In the genomic region with DNA sequence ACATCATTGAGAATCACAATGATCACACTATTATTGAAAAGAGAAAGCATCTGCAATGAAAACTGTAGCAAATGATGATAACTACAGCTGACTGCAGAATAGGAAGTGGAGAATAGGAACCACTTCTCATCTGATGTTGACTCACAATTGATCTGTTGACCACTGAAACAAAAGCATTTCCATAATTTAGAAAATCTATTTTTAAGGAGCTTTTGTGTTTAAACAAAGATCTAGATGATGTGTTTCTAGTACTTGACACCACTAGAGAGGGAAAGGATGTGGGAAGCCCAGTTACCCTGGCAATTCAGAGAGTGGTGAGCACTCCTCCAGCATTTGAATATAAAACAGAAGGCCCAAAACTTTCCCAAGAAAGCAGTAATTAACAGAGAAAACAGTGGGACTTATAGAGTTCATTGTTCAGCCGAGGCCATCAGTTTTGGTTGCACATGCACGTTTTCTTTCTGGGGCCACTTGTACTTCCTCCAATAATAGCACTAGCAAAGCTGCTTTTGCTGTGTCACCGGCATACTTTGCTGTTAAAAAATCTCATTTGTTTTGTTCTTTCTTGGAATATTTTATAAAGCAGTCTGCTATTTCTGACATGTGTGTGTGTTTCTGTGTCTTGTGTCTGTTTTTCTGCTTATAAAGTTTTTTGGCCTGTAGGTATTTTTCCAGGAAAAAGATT, we compare ENCODE assay signal across 10 cellular contexts.
DNase-seq lines count a peak whose midpoint lies in the region; ATAC-seq and TF ChIP-seq lines count a peak whose summit lies in the region.
"Had no signal": no experiment of that assay in that cellular context is flagged by ENCODE, and none has a peak within 500 bp of the region (broad histone marks: within the 10 kb centered on the region; RNA-seq: fewer than 3 reads in every experiment).

No MANE protein-coding gene starts in this region.

- H3K36me3 Mint-ChIP-seq in HFFc6 (ENCODE audit: low read depth): peaks cover 12% of the 10 kb centered on the region
- peaks cover 7% of the 10 kb centered on the region for H3K36me3 Mint-ChIP-seq in natural killer cell treated with Interleukin-12 subunit alpha and Interleukin-12 subunit beta and Interleukin-15 and Interleukin-18, amount 100 ng/mL, for 72 hours

- TF ChIP-seq POLR2A in NB4 (IDR thresholded peaks at IDR 0.05; ENCODE audit: extremely low read depth, insufficient read length): no peak

- no peak overlapping the region for H3K4me3 ChIP-seq in NB4 (ENCODE audit: low read depth, low read length)

- H3K4me1 Mint-ChIP-seq in HFFc6 (ENCODE audit: low read depth): peaks cover 22% of the 10 kb centered on the region; the same call in 1 of the 2 replicates
- H3K4me1 Mint-ChIP-seq in natural killer cell treated with Interleukin-12 subunit alpha and Interleukin-12 subunit beta and Interleukin-15 and Interleukin-18, amount 100 ng/mL, for 72 hours (ENCODE audit: low read depth in 2 of 2): peaks cover 0 to 2% of the 10 kb centered on the region in 2 donors

- peak overlapping the region; percentile 74 for H3K27ac Mint-ChIP-seq in HFFc6
- H3K27ac Mint-ChIP-seq in natural killer cell treated with Interleukin-12 subunit alpha and Interleukin-12 subunit beta and Interleukin-15 and Interleukin-18, amount 100 ng/mL, for 72 hours: no peak overlapping the region
- H3K27ac Mint-ChIP-seq: endodermal cell had no signal

- peak; percentile 81 for ATAC-seq in GM18858 (IDR thresholded peaks at IDR 0.05; ENCODE audit: unreplicated experiment)
- ATAC-seq in natural killer cell treated with Interleukin-12 subunit alpha and Interleukin-12 subunit beta and Interleukin-15 and Interleukin-18, amount 100 ng/mL, for 72 hours: no peak

- DNase-seq in HFFc6 (no peak), NB4 (ENCODE audit: low read depth) (peak; percentile 32), foreskin melanocyte (peak; percentile 86), HuH-7 (ENCODE audit: low spot score) (no peak), hepatic stellate cell (ENCODE audit: low spot score) (no peak)
- DNase-seq in natural killer cell treated with Interleukin-12 subunit alpha and Interleukin-12 subunit beta and Interleukin-15 and Interleukin-18, amount 100 ng/mL, for 72 hours (ENCODE audit: low spot score): no peak
- no peak for DNase-seq in stimulated activated CD4-positive, alpha-beta T cell treated with anti-CD3 and anti-CD28 coated beads, Interleukin-12 subunit alpha, Interleukin-12 subunit beta, amount 100 ng/mL, for 4 hours
- DNase-seq: endodermal cell, GDM1 had no signal

- H3K27me3 Mint-ChIP-seq in HFFc6 (ENCODE audit: insufficient read depth): peaks cover 2% of the 10 kb centered on the region; the same call in 1 of the 2 replicates
- H3K27me3 Mint-ChIP-seq in natural killer cell treated with Interleukin-12 subunit alpha and Interleukin-12 subunit beta and Interleukin-15 and Interleukin-18, amount 100 ng/mL, for 72 hours: no peaks in the 10 kb centered on the region

- H3K4me3 Mint-ChIP-seq in HFFc6: no peak overlapping the region
- no peak overlapping the region for H3K4me3 Mint-ChIP-seq in natural killer cell treated with Interleukin-12 subunit alpha and Interleukin-12 subunit beta and Interleukin-15 and Interleukin-18, amount 100 ng/mL, for 72 hours
- H3K4me3 Mint-ChIP-seq: endodermal cell had no signal

- TF ChIP-seq CTCF in HFFc6 (IDR thresholded peaks at IDR 0.05) (no peak), NB4 (IDR thresholded peaks at IDR 0.05; ENCODE audit: low read depth, low read length) (no peak)

- H3K9me3 Mint-ChIP-seq in HFFc6: no peaks in the 10 kb centered on the region
- H3K9me3 Mint-ChIP-seq in natural killer cell treated with Interleukin-12 subunit alpha and Interleukin-12 subunit beta and Interleukin-15 and Interleukin-18, amount 100 ng/mL, for 72 hours: no peaks in the 10 kb centered on the region

Comparison
In these comparisons a context has a peak if more than half of its experiments do, and no peak if none do; other contexts are left out.
1. DNase-seq: peak in NB4 (single experiment) and foreskin melanocyte (single experiment); none in HFFc6 (single experiment), natural killer cell treated with Interleukin-12 subunit alpha and Interleukin-12 subunit beta and Interleukin-15 and Interleukin-18, amount 100 ng/mL, for 72 hours (single experiment), HuH-7 (single experiment), stimulated activated CD4-positive, alpha-beta T cell treated with anti-CD3 and anti-CD28 coated beads, Interleukin-12 subunit alpha, Interleukin-12 subunit beta, amount 100 ng/mL, for 4 hours (single experiment) and hepatic stellate cell (single experiment).